Comparison of ENCODE assay signal across 9 cellular contexts in the genomic region with DNA sequence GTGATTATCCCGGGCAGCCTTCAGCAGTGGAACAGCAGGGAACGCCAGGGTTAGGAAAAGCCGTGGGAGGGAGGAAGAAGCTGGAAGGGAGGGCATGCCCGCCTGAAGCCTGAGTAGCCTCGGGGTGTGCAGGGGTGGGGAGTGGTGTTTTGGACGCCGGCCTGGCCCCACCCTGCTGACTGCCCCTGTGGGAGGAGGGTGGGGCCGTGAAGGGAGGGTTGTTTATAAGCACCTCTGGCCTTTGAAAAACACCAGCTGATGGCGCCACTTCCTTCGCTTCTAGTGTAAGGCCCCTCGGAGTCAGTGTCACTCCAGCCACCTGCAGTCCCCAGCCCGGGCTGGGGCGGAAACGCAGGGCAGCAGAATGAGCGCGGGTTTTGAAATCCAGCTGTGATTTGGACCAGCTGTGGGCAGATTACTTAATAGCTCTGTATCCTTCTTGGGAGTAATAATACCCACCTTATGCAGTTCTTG. TPM values are rescaled to one million over a fixed set of nuclear protein-coding genes. Genes with fewer than 3 reads are reported as not detected.
A peak's percentile ranks its signal among the peaks of the same experiment; 100 is the strongest.
DNase-seq lines count a peak whose midpoint lies in the region; ATAC-seq and TF ChIP-seq lines count a peak whose summit lies in the region.
"Had no signal": no experiment of that assay in that cellular context is flagged by ENCODE, and none has a peak within 500 bp of the region (broad histone marks: within the 10 kb centered on the region; RNA-seq: fewer than 3 reads in every experiment).

No MANE protein-coding gene starts in this region.

- 7% methylated on average over 15 of the region's 16 CpGs for WGBS in HUES64
- WGBS in suprapubic skin: 7% methylated on average over 16 of the region's 16 CpGs
- 18% methylated on average over 16 of the region's 16 CpGs for WGBS in prostate gland

- TF ChIP-seq EP300 in suprapubic skin (IDR thresholded peaks at IDR 0.05): no peak

- H3K9me3 ChIP-seq in HUES64 (ENCODE audit: insufficient read depth, low read depth, low read length) (no peaks in the 10 kb centered on the region), suprapubic skin (no peaks in the 10 kb centered on the region), prostate gland (no peaks in the 10 kb centered on the region)
- H3K9me3 ChIP-seq: HAP-1 had no signal

- TF ChIP-seq CTCF in brain microvascular endothelial cell (IDR thresholded peaks at IDR 0.05; ENCODE audit: low read depth, low read length, missing control alignments) (peak; percentile 12), suprapubic skin (IDR thresholded peaks at IDR 0.05) (peak in 1 of 2 donors; percentile 6), prostate gland (IDR thresholded peaks at IDR 0.05) (peak in 1 of 4 experiments; percentile 17)

- ATAC-seq in HG03108 (IDR thresholded peaks at IDR 0.05; ENCODE audit: unreplicated experiment): no peak

- H3K36me3 ChIP-seq in HUES64 (ENCODE audit: insufficient read depth, low read length) (no peaks in the 10 kb centered on the region), brain microvascular endothelial cell (replicated peaks) (no peaks in the 10 kb centered on the region), suprapubic skin (no peaks in the 10 kb centered on the region), prostate gland (no peaks in the 10 kb centered on the region)
- H3K36me3 ChIP-seq: HAP-1 had no signal

- H3K27ac ChIP-seq in HUES64 (ENCODE audit: low read depth, low read length): no peak overlapping the region
- H3K27ac ChIP-seq in brain microvascular endothelial cell: no peak overlapping the region
- peak overlapping the region; percentile 74 for H3K27ac ChIP-seq in suprapubic skin
- H3K27ac ChIP-seq in prostate gland: no peak overlapping the region

- no peaks in the 10 kb centered on the region for H3K27me3 ChIP-seq in HUES64 (ENCODE audit: insufficient read depth, low read length)
- H3K27me3 ChIP-seq in brain microvascular endothelial cell (replicated peaks): no peaks in the 10 kb centered on the region
- H3K27me3 ChIP-seq in suprapubic skin: no peaks in the 10 kb centered on the region
- no peaks in the 10 kb centered on the region for H3K27me3 ChIP-seq in prostate gland (replicated peaks; ENCODE audit: insufficient read depth)

- intact Hi-C loops in prostate gland (cut with DNase I): no loop called here

- H3K9ac ChIP-seq in HUES64 (ENCODE audit: low read depth, low read length): no peak overlapping the region

- no peak for TF ChIP-seq POLR2A in suprapubic skin (IDR thresholded peaks at IDR 0.05)
- no peak for TF ChIP-seq POLR2A in prostate gland (IDR thresholded peaks at IDR 0.05)

- no peaks in the 10 kb centered on the region for H3K4me1 ChIP-seq in HUES64 (ENCODE audit: insufficient read depth, low read length)
- peaks cover 39% of the 10 kb centered on the region for H3K4me1 ChIP-seq in suprapubic skin
- no peaks in the 10 kb centered on the region for H3K4me1 ChIP-seq in prostate gland (replicated peaks)
- H3K4me1 ChIP-seq: HAP-1 had no signal

- in situ Hi-C loops in brain microvascular endothelial cell (cut with HindIII; ENCODE audit: low pct_ligation_motif_present, low sequenced_read_pairs): no loop called here

- H3K4me3 ChIP-seq in HUES64 (ENCODE audit: low read length) (peak overlapping the region; percentile 35), brain microvascular endothelial cell (ENCODE audit: low read depth, low read length) (peak overlapping the region; percentile 45), suprapubic skin (peak overlapping the region; percentile 34), prostate gland (no peak overlapping the region)
- H3K4me3 ChIP-seq: HAP-1 had no signal

- DNase-seq in brain microvascular endothelial cell: peak; percentile 3
- peak; percentile 83 for DNase-seq in iPS-NIHi7 (ENCODE audit: extremely low spot score)
- peak; percentile 82 to 85 for DNase-seq in suprapubic skin (ENCODE audit: low spot score in 2 of 2)
- DNase-seq in mesenteric fat pad (ENCODE audit: low spot score): no peak
- DNase-seq in prostate gland (ENCODE audit: low spot score): no peak

RNA-seq across cellular contexts. Expression of gene BMP6, which starts 52.8 kb away (rescaled TPM):
- polyA plus RNA-seq in HUES64 (2013, experiment 1 of 2): 1.1 TPM
- polyA plus RNA-seq in HUES64 (2013, experiment 2 of 2): 0.63 TPM
- total RNA-seq in suprapubic skin (1 to 10 TPM; 1.8 to 7.4 (median 3.8) TPM), mesenteric fat pad (12.7 TPM), prostate gland (10 to 100 TPM in 1 of 2 donors, under 1 TPM in 1; 0.36 to 10.2 TPM)
- total RNA-seq: T-helper 1 cell treated with Interleukin-12 subunit alpha and Interleukin-12 subunit beta and Interleukin-4 antibody, amounts not matched to agents 30 ng/mL and 1 ng/mL, for 36 hours had no signal

Comparison
In these comparisons a context has a peak if more than half of its experiments do, and no peak if none do; other contexts are left out.
1. H3K4me3 ChIP-seq: peak in HUES64 (single experiment), brain microvascular endothelial cell (single experiment) and suprapubic skin (single experiment); none in prostate gland (0 of 2).
2. DNase-seq: peak in brain microvascular endothelial cell (single experiment), iPS-NIHi7 (single experiment) and suprapubic skin (2 of 2); none in mesenteric fat pad (single experiment) and prostate gland (single experiment).